In genomic region chr11:63635762-63636465, GRCh38 we compare ENCODE assay signal across 8 cellular contexts.
DNase-seq lines count a peak whose midpoint lies in the region; ATAC-seq and TF ChIP-seq lines count a peak whose summit lies in the region.

No MANE protein-coding gene starts in this region.

- peak; percentile 48 for DNase-seq in NCI-H1436 (lab: John Stamatoyannopoulos, UW)
- DNase-seq in NCI-H1436 treated with DMSO at 0.1 percent for 48 hours (lab: John Stamatoyannopoulos, UW): no peak
- peak; percentile 20 to 23 for DNase-seq in NCI-H1930 (lab: John Stamatoyannopoulos, UW)
- peak; percentile 14 to 40 (median 33) for DNase-seq in activated CD4-positive, CD25-positive, alpha-beta regulatory T cell (lab: John Stamatoyannopoulos, UW)
- DNase-seq in cardiac fibroblast (ENCODE audit: low read depth in 2 of 2): peak; percentile 68 to 79
- peak; percentile 72 for DNase-seq in kidney tubule cell (ENCODE audit: low spot score)
- DNase-seq in stimulated activated CD4-positive, alpha-beta T cell treated with anti-CD3 and anti-CD28 coated beads, Interleukin-2, amount 100 ng/mL, for 48 hours: peak; percentile 60

- peak; percentile 74 for TF ChIP-seq CTCF in cardiac fibroblast (IDR thresholded peaks at IDR 0.05; ENCODE audit: low read depth, low read length)

- H3K4me3 ChIP-seq in cardiac fibroblast (replicated peaks in 1 of 2; ENCODE audit: low read depth in 2 of 2, low read length in 2 of 2): no peak overlapping the region

- no peak for ATAC-seq in HG02970 (IDR thresholded peaks at IDR 0.05; ENCODE audit: low FRiP score, unreplicated experiment)
